In genomic region chr12:75480469-75480949, GRCh38 we compare ENCODE assay signal across 9 cellular contexts. TPM values are rescaled to one million over a fixed set of nuclear protein-coding genes. Genes with fewer than 3 reads are reported as not detected.
A peak's percentile ranks its signal among the peaks of the same experiment; 100 is the strongest.
DNase-seq lines count a peak whose midpoint lies in the region; ATAC-seq and TF ChIP-seq lines count a peak whose summit lies in the region.
"Had no signal": no experiment of that assay in that cellular context is flagged by ENCODE, and none has a peak within 500 bp of the region (broad histone marks: within the 10 kb centered on the region; RNA-seq: fewer than 3 reads in every experiment).

TSS of gene GLIPR1 (plus strand) at chr12:75480755. CDS start at chr12:75480881, 126 bp downstream.

- H3K4me1 ChIP-seq in RWPE2 (ENCODE audit: insufficient read depth, poor library complexity, severe bottlenecking) (peaks cover 14% of the 10 kb centered on the region), thymus (ENCODE audit: control insufficient read depth, insufficient read depth, low read length) (peaks cover 14% of the 10 kb centered on the region)

- H3K9me3 ChIP-seq in RWPE2 (ENCODE audit: severe bottlenecking) = no peaks in the 10 kb centered on the region
- H3K9me3 ChIP-seq in thymus (ENCODE audit: control insufficient read depth) = no peaks in the 10 kb centered on the region

- no peaks in the 10 kb centered on the region for H3K27me3 ChIP-seq in RWPE2 (ENCODE audit: insufficient read depth, poor library complexity, severe bottlenecking)
- H3K27me3 ChIP-seq in thymus (ENCODE audit: control insufficient read depth, insufficient read depth) = no peaks in the 10 kb centered on the region

- H3K27ac ChIP-seq in RWPE2 (ENCODE audit: poor library complexity, severe bottlenecking) = peak within 1 kb of the TSS; percentile 76
- H3K27ac ChIP-seq in thymus (ENCODE audit: low read depth) = peak within 1 kb of the TSS; percentile 72
- H3K27ac ChIP-seq: 22Rv1 had no signal

- no peaks in the 10 kb centered on the region for H3K36me3 Mint-ChIP-seq in osteocyte (ENCODE audit: unreplicated experiment)

- DNase-seq in NCI-H2029 (lab: John Stamatoyannopoulos, UW) (peak; percentile 21), NCI-H2029 treated with DMSO at 0.1 percent for 48 hours (lab: John Stamatoyannopoulos, UW) (no peak), RWPE2 (ENCODE audit: low spot score) (peak; percentile 67), fibroblast of villous mesenchyme (ENCODE audit: low read depth) (peak; percentile 98), osteocyte (ENCODE audit: extremely low spot score, unreplicated experiment) (no peak)
- DNase-seq in activated T-helper 9 cell treated with anti-CD3 and anti-CD28 coated beads, Interleukin-2, amount 50 U/mL, for 16 hours (ENCODE audit: low read depth) = peak; percentile 65

- no peaks in the 10 kb centered on the region for H3K27me3 Mint-ChIP-seq in osteocyte (ENCODE audit: unreplicated experiment)

- 12% methylated on average over 8 of the region's 8 CpGs for WGBS in thymus

- no peaks in the 10 kb centered on the region for H3K9me3 Mint-ChIP-seq in osteocyte (ENCODE audit: unreplicated experiment)

- TF ChIP-seq CTCF in RWPE2 (IDR thresholded peaks at IDR 0.05; ENCODE audit: poor library complexity, severe bottlenecking) (no peak), fibroblast of villous mesenchyme (IDR thresholded peaks at IDR 0.05; ENCODE audit: insufficient read depth, low read depth, low read length) (no peak), osteocyte (IDR thresholded peaks at IDR 0.05) (no peak)

- 0 out of 2 replicates have a peak, but pooled peaks cover 4% of the 10 kb centered on the region for H3K36me3 ChIP-seq in RWPE2 (ENCODE audit: low read depth)
- no peaks in the 10 kb centered on the region for H3K36me3 ChIP-seq in thymus (ENCODE audit: control insufficient read depth, insufficient read depth)

- H3K4me3 ChIP-seq in RWPE2 (ENCODE audit: severe bottlenecking) (peak within 1 kb of the TSS; percentile 29), fibroblast of villous mesenchyme (ENCODE audit: low read depth, low read length) (peak within 1 kb of the TSS; percentile 61), thymus (ENCODE audit: low read length) (peak within 1 kb of the TSS; percentile 51)

- peak within 1 kb of the TSS; percentile 98 for H3K27ac Mint-ChIP-seq in osteocyte (ENCODE audit: unreplicated experiment)

- ATAC-seq in HG03159 (IDR thresholded peaks at IDR 0.05; ENCODE audit: unreplicated experiment) (peak; percentile 89), RWPE2 (ENCODE audit: low read depth) (peak; percentile 97)

- H3K4me3 Mint-ChIP-seq in osteocyte (ENCODE audit: unreplicated experiment) = peak within 1 kb of the TSS; percentile 83

- peaks cover 54% of the 10 kb centered on the region for H3K4me1 Mint-ChIP-seq in osteocyte (ENCODE audit: unreplicated experiment)

RNA-seq across cellular contexts. Expression of gene GLIPR1, which starts in this region (rescaled TPM):
- total RNA-seq in fibroblast of villous mesenchyme (51.5 and 60.0 TPM in 2 replicates), osteocyte (37.8 and 38.9 TPM in 2 replicates)
- 12.2 TPM for polyA plus RNA-seq in thymus

Comparison
In these comparisons a context has a peak if more than half of its experiments do, and no peak if none do; other contexts are left out.
1. DNase-seq: peak in NCI-H2029 (single experiment), RWPE2 (single experiment), activated T-helper 9 cell treated with anti-CD3 and anti-CD28 coated beads, Interleukin-2, amount 50 U/mL, for 16 hours (single experiment) and fibroblast of villous mesenchyme (single experiment); none in NCI-H2029 treated with DMSO at 0.1 percent for 48 hours (single experiment) and osteocyte (single experiment).
2. Peak in every context shown above with its lines, with median percentiles within 50 percentile points of each other: H3K4me3 ChIP-seq.